ENCODE assay signal across 9 cellular contexts in genomic region chr9:136228107-136228875, GRCh38. TPM values are rescaled to one million over a fixed set of nuclear protein-coding genes. Genes with fewer than 3 reads are reported as not detected.
DNase-seq lines count a peak whose midpoint lies in the region; ATAC-seq and TF ChIP-seq lines count a peak whose summit lies in the region.
"Had no signal": no experiment of that assay in that cellular context is flagged by ENCODE, and none has a peak within 500 bp of the region (broad histone marks: within the 10 kb centered on the region; RNA-seq: fewer than 3 reads in every experiment).

No MANE protein-coding gene starts in this region.

- no peak overlapping the region for H2AFZ ChIP-seq in fibroblast of lung (ENCODE audit: low read length)

- peak; percentile 54 for DNase-seq in stimulated activated CD4-positive, alpha-beta T cell treated with anti-CD3 and anti-CD28 coated beads, Interleukin-1b, Interleukin-23, amount 100 ng/mL, for 48 hours
- no peak for DNase-seq in stimulated activated CD4-positive, alpha-beta T cell treated with anti-CD3 and anti-CD28 coated beads, Interleukin-12 subunit alpha, Interleukin-12 subunit beta, amount 100 ng/mL, for 4 hours
- DNase-seq in SJSA1 (ENCODE audit: low read depth in 1 of 2, low spot score in 2 of 2) (peak; percentile 44 to 71), fibroblast of lung (ENCODE audit: low read depth in 2 of 2) (peak; percentile 59 to 87), SKM-1 (lab: John Stamatoyannopoulos, UW; ENCODE audit: unreplicated experiment) (no peak)
- no peak for DNase-seq in effector CD4-positive, alpha-beta T cell
- DNase-seq: NCI-H774 had no signal

- TF ChIP-seq CTCF in fibroblast of lung (conservative IDR thresholded peaks at IDR 0.05 in 1 of 2, IDR thresholded peaks at IDR 0.05 in 1 of 2; ENCODE audit: low read depth in 1 of 2, low read length in 2 of 2) = no peak

- H3K4me3 ChIP-seq in SJSA1 = no peak overlapping the region
- no peak overlapping the region for H3K4me3 ChIP-seq in fibroblast of lung (replicated peaks in 1 of 4; ENCODE audit: control extremely low read depth in 1 of 4, insufficient read depth in 1 of 4, low read depth in 3 of 4, low read length in 4 of 4)

- H3K4me1 ChIP-seq in SJSA1 (replicated peaks) (peaks cover 37% of the 10 kb centered on the region), fibroblast of lung (ENCODE audit: control insufficient read depth, extremely low read depth, insufficient read depth, low read length) (no peaks in the 10 kb centered on the region)

- ATAC-seq in HG02885 (IDR thresholded peaks at IDR 0.05; ENCODE audit: poor library complexity, unreplicated experiment) (no peak), GM19324 (IDR thresholded peaks at IDR 0.05; ENCODE audit: low FRiP score, unreplicated experiment) (no peak)

- no peaks in the 10 kb centered on the region for H4K20me1 ChIP-seq in fibroblast of lung (ENCODE audit: control insufficient read depth, extremely low read depth, insufficient read depth, low read length)

- H3K9ac ChIP-seq in fibroblast of lung (ENCODE audit: insufficient read depth, low read length) = no peak overlapping the region

- H3K27me3 ChIP-seq in SJSA1 (replicated peaks) (no peaks in the 10 kb centered on the region), fibroblast of lung (ENCODE audit: control insufficient read depth, insufficient read depth, low read length) (no peaks in the 10 kb centered on the region)

- H3K4me2 ChIP-seq in fibroblast of lung (ENCODE audit: extremely low read depth, insufficient read depth, low read length) = peak overlapping the region; percentile 41

- H3K27ac ChIP-seq in SJSA1 (no peak overlapping the region), fibroblast of lung (ENCODE audit: insufficient read depth, low read length) (no peak overlapping the region)

- H3K79me2 ChIP-seq in fibroblast of lung (ENCODE audit: control insufficient read depth, insufficient read depth, low read length) = no peaks in the 10 kb centered on the region

- no peaks in the 10 kb centered on the region for H3K9me3 ChIP-seq in SJSA1 (replicated peaks)
- no peaks in the 10 kb centered on the region for H3K9me3 ChIP-seq in fibroblast of lung (ENCODE audit: control insufficient read depth, insufficient read depth, low read depth, low read length)

- H3K36me3 ChIP-seq in SJSA1 = peaks cover 10% of the 10 kb centered on the region
- H3K36me3 ChIP-seq in fibroblast of lung (ENCODE audit: control insufficient read depth, insufficient read depth, low read length) = peaks cover 5% of the 10 kb centered on the region

RNA-seq across cellular contexts. Expression of gene QSOX2, which starts 17.3 kb away (rescaled TPM):
- 19.3 and 22.0 TPM in 2 replicates for total RNA-seq in SJSA1 (2014; rRNA removed; shearing (Covaris generic))
- total RNA-seq in fibroblast of lung = 7.2 and 7.8 TPM in 2 replicates
- 13.2 and 14.7 TPM in 2 replicates for polyA plus RNA-seq in fibroblast of lung
- 10.5 and 12.1 TPM in 2 replicates for polyA plus RNA-seq in fibroblast of lung (2012)
- 4.8 and 9.0 TPM in 2 replicates for polyA minus RNA-seq in fibroblast of lung (ENCODE audit: low replicate concordance)

RNA-seq across cellular contexts. Expression of gene LHX3, which starts 23.4 kb away (rescaled TPM):
- total RNA-seq in SJSA1 (2014; rRNA removed; shearing (Covaris generic)) = not detected in 2 replicates
- not detected in 2 replicates for total RNA-seq in fibroblast of lung
- not detected in 2 replicates for polyA plus RNA-seq in fibroblast of lung
- not detected in 2 replicates for polyA plus RNA-seq in fibroblast of lung (2012)
- not detected in 2 replicates for polyA minus RNA-seq in fibroblast of lung (ENCODE audit: low replicate concordance)

Comparison
In these comparisons a context has a peak if more than half of its experiments do, and no peak if none do; other contexts are left out.
1. DNase-seq: peak in stimulated activated CD4-positive, alpha-beta T cell treated with anti-CD3 and anti-CD28 coated beads, Interleukin-1b, Interleukin-23, amount 100 ng/mL, for 48 hours (single experiment), SJSA1 (2 of 2) and fibroblast of lung (2 of 2); none in stimulated activated CD4-positive, alpha-beta T cell treated with anti-CD3 and anti-CD28 coated beads, Interleukin-12 subunit alpha, Interleukin-12 subunit beta, amount 100 ng/mL, for 4 hours (single experiment), effector CD4-positive, alpha-beta T cell (single experiment) and SKM-1 (single experiment).